Comparison of ENCODE assay signal across 17 cellular contexts in the genomic region with DNA sequence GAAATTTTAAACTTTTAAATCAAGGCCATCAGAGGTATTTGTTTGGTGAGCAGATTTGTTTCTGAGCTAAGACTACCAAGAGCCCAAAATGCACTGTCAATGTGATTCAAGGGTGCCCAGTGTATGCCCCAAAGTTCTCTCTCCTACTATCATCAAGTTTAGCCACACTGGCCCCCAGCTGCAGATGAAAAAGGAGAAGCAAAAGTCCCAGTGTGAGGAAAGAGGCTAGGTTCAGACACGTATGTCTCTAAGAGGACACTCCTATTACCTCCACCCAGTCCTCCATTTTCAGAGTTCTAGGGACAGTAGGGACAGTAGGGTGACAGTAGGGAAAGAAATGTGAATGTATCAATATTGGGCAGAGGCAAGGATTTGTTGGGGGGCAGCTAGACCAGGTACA.
"Had no signal": no experiment of that assay in that cellular context is flagged by ENCODE, and none has a peak within 500 bp of the region (broad histone marks: within the 10 kb centered on the region; RNA-seq: fewer than 3 reads in every experiment).

No MANE protein-coding gene starts in this region.

- ATAC-seq: activated CD8-positive, alpha-beta T cell treated with anti-CD3 and anti-CD28 coated beads, Interleukin-2, amount 10 ng/mL, durations not matched to agents 7 days and 5 days; activated T-cell treated with anti-CD3 and anti-CD28 coated beads, Interleukin-2, amount 50 U/mL, for 72 hours; mucosa of descending colon; naive thymus-derived CD8-positive, alpha-beta T cell; pancreas had no signal

- DNase-seq: activated CD4-positive, alpha-beta T cell treated with anti-CD3 and anti-CD28 coated beads, Interleukin-2, amount 10 ng/mL, durations not matched to agents 24 days and 14 days; activated CD4-positive, CD25-positive, alpha-beta regulatory T cell; activated CD8-positive, alpha-beta memory T cell treated with anti-CD3 and anti-CD28 coated beads, Interleukin-2, amount 50 U/mL, for 4 hours; activated CD8-positive, alpha-beta T cell treated with anti-CD3 and anti-CD28 coated beads, Interleukin-2, amount 10 ng/mL, durations not matched to agents 7 days and 5 days; activated T-cell treated with anti-CD3 and anti-CD28 coated beads, Interleukin-2, amount 50 U/mL, for 72 hours; anterior cingulate cortex; brain microvascular endothelial cell; cortex of kidney; effector CD4-positive, alpha-beta T cell; hippocampal formation; mucosa of descending colon; naive thymus-derived CD8-positive, alpha-beta T cell; pancreas; sigmoid colon; spleen had no signal

- H3K4me1 ChIP-seq: esophagus muscularis mucosa, pancreas, sigmoid colon had no signal

- H3K9me3 Mint-ChIP-seq: activated CD4-positive, alpha-beta T cell treated with anti-CD3 and anti-CD28 coated beads, Interleukin-2, amount 10 ng/mL, durations not matched to agents 24 days and 14 days had no signal

- H3K27ac Mint-ChIP-seq: activated CD4-positive, alpha-beta T cell treated with anti-CD3 and anti-CD28 coated beads, Interleukin-2, amount 10 ng/mL, durations not matched to agents 24 days and 14 days; activated CD8-positive, alpha-beta T cell treated with anti-CD3 and anti-CD28 coated beads, Interleukin-2, amount 10 ng/mL, durations not matched to agents 7 days and 5 days; activated T-cell treated with anti-CD3 and anti-CD28 coated beads, Interleukin-2, amount 50 U/mL, for 72 hours; naive thymus-derived CD8-positive, alpha-beta T cell had no signal

- H3K4me3 ChIP-seq: esophagus muscularis mucosa, mucosa of descending colon, pancreas, sigmoid colon, spleen, thoracic aorta had no signal

- H3K27me3 ChIP-seq: brain microvascular endothelial cell, esophagus muscularis mucosa, pancreas, sigmoid colon, spleen had no signal

- H3K27ac ChIP-seq: brain microvascular endothelial cell, esophagus muscularis mucosa, pancreas, sigmoid colon, spleen, thoracic aorta had no signal

- H3K27me3 Mint-ChIP-seq: activated CD4-positive, alpha-beta T cell treated with anti-CD3 and anti-CD28 coated beads, Interleukin-2, amount 10 ng/mL, durations not matched to agents 24 days and 14 days; naive thymus-derived CD8-positive, alpha-beta T cell had no signal

- H3K4me3 Mint-ChIP-seq: activated CD4-positive, alpha-beta T cell treated with anti-CD3 and anti-CD28 coated beads, Interleukin-2, amount 10 ng/mL, durations not matched to agents 24 days and 14 days; activated CD8-positive, alpha-beta T cell treated with anti-CD3 and anti-CD28 coated beads, Interleukin-2, amount 10 ng/mL, durations not matched to agents 7 days and 5 days; activated T-cell treated with anti-CD3 and anti-CD28 coated beads, Interleukin-2, amount 50 U/mL, for 72 hours; naive thymus-derived CD8-positive, alpha-beta T cell had no signal

- H3K9me3 ChIP-seq: esophagus muscularis mucosa, pancreas, sigmoid colon, thoracic aorta had no signal

- H3K36me3 ChIP-seq: brain microvascular endothelial cell, esophagus muscularis mucosa, pancreas, sigmoid colon, spleen, thoracic aorta had no signal
